Comparison of ENCODE assay signal across 1 cellular context in the genomic region with DNA sequence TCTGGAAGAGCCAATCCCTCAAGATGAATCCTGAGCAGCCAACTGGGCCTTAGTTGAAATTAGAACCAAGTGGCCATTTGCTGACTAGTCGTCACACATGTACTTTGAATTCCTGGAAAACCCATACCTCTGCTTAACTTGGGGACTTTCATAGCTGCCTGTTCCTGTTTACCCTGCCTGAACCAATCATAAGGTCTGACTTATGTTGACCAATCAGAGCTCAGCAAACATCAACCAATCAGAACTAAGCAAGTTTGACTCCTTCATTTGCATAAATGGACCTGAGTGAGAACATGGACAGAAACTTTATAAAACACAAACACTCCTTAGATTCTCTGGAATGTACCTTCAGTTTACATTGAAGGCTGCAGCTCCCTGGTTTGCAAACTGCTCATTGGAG.
TF ChIP-seq lines count a peak whose summit lies in the region.

No MANE protein-coding gene starts in this region.

TF ChIP-seq in SK-N-SH, 30 proteins besides CTCF, POLR2A, EP300 and RAD21 (continued from another document):
- TF ChIP-seq, protein P1, sequence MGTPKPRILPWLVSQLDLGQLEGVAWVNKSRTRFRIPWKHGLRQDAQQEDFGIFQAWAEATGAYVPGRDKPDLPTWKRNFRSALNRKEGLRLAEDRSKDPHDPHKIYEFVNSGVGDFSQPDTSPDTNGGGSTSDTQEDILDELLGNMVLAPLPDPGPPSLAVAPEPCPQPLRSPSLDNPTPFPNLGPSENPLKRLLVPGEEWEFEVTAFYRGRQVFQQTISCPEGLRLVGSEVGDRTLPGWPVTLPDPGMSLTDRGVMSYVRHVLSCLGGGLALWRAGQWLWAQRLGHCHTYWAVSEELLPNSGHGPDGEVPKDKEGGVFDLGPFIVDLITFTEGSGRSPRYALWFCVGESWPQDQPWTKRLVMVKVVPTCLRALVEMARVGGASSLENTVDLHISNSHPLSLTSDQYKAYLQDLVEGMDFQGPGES (IDR thresholded peaks at IDR 0.05; ENCODE audit: low read depth, low read length) = no peak
- TF ChIP-seq TAF1 (IDR thresholded peaks at IDR 0.05; ENCODE audit: borderline replicate concordance, low read depth, low read length) (no peak), RXRA (IDR thresholded peaks at IDR 0.05; ENCODE audit: borderline replicate concordance, low read depth) (no peak), POLR2AphosphoS5 (IDR thresholded peaks at IDR 0.05; ENCODE audit: low read depth, low read length) (no peak), JUND (IDR thresholded peaks at IDR 0.05) (no peak), MEF2A (IDR thresholded peaks at IDR 0.05; ENCODE audit: borderline replicate concordance, low read depth) (no peak)
- TF ChIP-seq, protein P2, sequence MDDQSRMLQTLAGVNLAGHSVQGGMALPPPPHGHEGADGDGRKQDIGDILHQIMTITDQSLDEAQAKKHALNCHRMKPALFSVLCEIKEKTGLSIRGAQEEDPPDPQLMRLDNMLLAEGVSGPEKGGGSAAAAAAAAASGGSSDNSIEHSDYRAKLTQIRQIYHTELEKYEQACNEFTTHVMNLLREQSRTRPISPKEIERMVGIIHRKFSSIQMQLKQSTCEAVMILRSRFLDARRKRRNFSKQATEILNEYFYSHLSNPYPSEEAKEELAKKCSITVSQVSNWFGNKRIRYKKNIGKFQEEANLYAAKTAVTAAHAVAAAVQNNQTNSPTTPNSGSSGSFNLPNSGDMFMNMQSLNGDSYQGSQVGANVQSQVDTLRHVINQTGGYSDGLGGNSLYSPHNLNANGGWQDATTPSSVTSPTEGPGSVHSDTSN (IDR thresholded peaks at IDR 0.05) = no peak
- TF ChIP-seq, protein P3, sequence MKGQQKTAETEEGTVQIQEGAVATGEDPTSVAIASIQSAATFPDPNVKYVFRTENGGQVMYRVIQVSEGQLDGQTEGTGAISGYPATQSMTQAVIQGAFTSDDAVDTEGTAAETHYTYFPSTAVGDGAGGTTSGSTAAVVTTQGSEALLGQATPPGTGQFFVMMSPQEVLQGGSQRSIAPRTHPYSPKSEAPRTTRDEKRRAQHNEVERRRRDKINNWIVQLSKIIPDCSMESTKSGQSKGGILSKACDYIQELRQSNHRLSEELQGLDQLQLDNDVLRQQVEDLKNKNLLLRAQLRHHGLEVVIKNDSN (IDR thresholded peaks at IDR 0.05; ENCODE audit: borderline replicate concordance, low read depth) = no peak
- TF ChIP-seq, protein P4, sequence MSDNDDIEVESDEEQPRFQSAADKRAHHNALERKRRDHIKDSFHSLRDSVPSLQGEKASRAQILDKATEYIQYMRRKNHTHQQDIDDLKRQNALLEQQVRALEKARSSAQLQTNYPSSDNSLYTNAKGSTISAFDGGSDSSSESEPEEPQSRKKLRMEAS (IDR thresholded peaks at IDR 0.05; ENCODE audit: low read depth) = no peak
